ENCODE assay signal across 9 cellular contexts in genomic region chr9:84315278-84315877, GRCh38. TPM values are rescaled to one million over a fixed set of nuclear protein-coding genes. Genes with fewer than 3 reads are reported as not detected.
DNase-seq lines count a peak whose midpoint lies in the region; ATAC-seq and TF ChIP-seq lines count a peak whose summit lies in the region.
"Had no signal": no experiment of that assay in that cellular context is flagged by ENCODE, and none has a peak within 500 bp of the region (broad histone marks: within the 10 kb centered on the region; RNA-seq: fewer than 3 reads in every experiment).

No MANE protein-coding gene starts in this region.

- CTCF ChIA-PET in activated CD8-positive, alpha-beta memory T cell treated with anti-CD3 and anti-CD28 coated beads, Interleukin-2, amount 10 ng/mL, durations not matched to agents 7 days and 5 days (lab: Charles Lee), result interaction anchor here (0.6 to 3.5 kb wide), 15 partner anchors 9 to 394 kb away, joined by 3 to 17 read pairs (median 4); partner anchors contain the start of gene KIF27

- no peak overlapping the region for H3K27ac Mint-ChIP-seq in activated CD8-positive, alpha-beta memory T cell treated with anti-CD3 and anti-CD28 coated beads, Interleukin-2, amount 10 ng/mL, durations not matched to agents 7 days and 5 days
- H3K27ac Mint-ChIP-seq in naive thymus-derived CD8-positive, alpha-beta T cell, result peak overlapping the region in 1 of 10 donors; percentile 19

- ATAC-seq in HG02885 (IDR thresholded peaks at IDR 0.05; ENCODE audit: poor library complexity, unreplicated experiment), result peak; percentile 76
- peak; percentile 53 for ATAC-seq in activated CD8-positive, alpha-beta memory T cell treated with anti-CD3 and anti-CD28 coated beads, Interleukin-2, amount 10 ng/mL, durations not matched to agents 7 days and 5 days
- ATAC-seq in naive thymus-derived CD8-positive, alpha-beta T cell, result peak in 1 of 2 donors; percentile 46

- H3K36me3 Mint-ChIP-seq in activated CD8-positive, alpha-beta memory T cell treated with anti-CD3 and anti-CD28 coated beads, Interleukin-2, amount 10 ng/mL, durations not matched to agents 7 days and 5 days, result no peaks in the 10 kb centered on the region
- no peaks in the 10 kb centered on the region for H3K36me3 Mint-ChIP-seq in naive thymus-derived CD8-positive, alpha-beta T cell

- peak; percentile 80 for TF ChIP-seq CTCF in epithelial cell of esophagus (IDR thresholded peaks at IDR 0.05; ENCODE audit: insufficient read depth, low read depth, low read length, missing control alignments)

- no peak overlapping the region for H3K4me3 ChIP-seq in epithelial cell of esophagus (ENCODE audit: low read length)

- no peak overlapping the region for H3K4me3 Mint-ChIP-seq in activated CD8-positive, alpha-beta memory T cell treated with anti-CD3 and anti-CD28 coated beads, Interleukin-2, amount 10 ng/mL, durations not matched to agents 7 days and 5 days
- no peak overlapping the region for H3K4me3 Mint-ChIP-seq in naive thymus-derived CD8-positive, alpha-beta T cell

- peaks cover 16% of the 10 kb centered on the region for H3K4me1 Mint-ChIP-seq in activated CD8-positive, alpha-beta memory T cell treated with anti-CD3 and anti-CD28 coated beads, Interleukin-2, amount 10 ng/mL, durations not matched to agents 7 days and 5 days
- peaks cover 0 to 7% (median 1%) of the 10 kb centered on the region in 4 donors for H3K4me1 Mint-ChIP-seq in naive thymus-derived CD8-positive, alpha-beta T cell

- H3K9me3 Mint-ChIP-seq in activated CD8-positive, alpha-beta memory T cell treated with anti-CD3 and anti-CD28 coated beads, Interleukin-2, amount 10 ng/mL, durations not matched to agents 7 days and 5 days (ENCODE audit: low read depth), result no peaks in the 10 kb centered on the region
- H3K9me3 Mint-ChIP-seq in naive thymus-derived CD8-positive, alpha-beta T cell, result no peaks in the 10 kb centered on the region

- H3K27me3 Mint-ChIP-seq in activated CD8-positive, alpha-beta memory T cell treated with anti-CD3 and anti-CD28 coated beads, Interleukin-2, amount 10 ng/mL, durations not matched to agents 7 days and 5 days, result no peaks in the 10 kb centered on the region
- peaks cover 0 to 3% (median 0%) of the 10 kb centered on the region in 5 donors for H3K27me3 Mint-ChIP-seq in naive thymus-derived CD8-positive, alpha-beta T cell

- DNase-seq in ELR (ENCODE audit: low read depth) (peak; percentile 74), NCI-H748 treated with DMSO at 0.1 percent for 48 hours (lab: John Stamatoyannopoulos, UW) (peak; percentile 50), epithelial cell of esophagus (ENCODE audit: low read depth) (peak; percentile 73), stromal cell of bone marrow (ENCODE audit: low read depth) (peak; percentile 39), SKM-1 treated with dmso at 0.1 percent for 144 hours (lab: John Stamatoyannopoulos, UW; ENCODE audit: unreplicated experiment) (no peak)
- peak; percentile 64 for DNase-seq in activated CD8-positive, alpha-beta memory T cell treated with anti-CD3 and anti-CD28 coated beads, Interleukin-2, amount 10 ng/mL, durations not matched to agents 7 days and 5 days
- peak; percentile 3 to 73 (median 40) for DNase-seq in naive thymus-derived CD8-positive, alpha-beta T cell

- POLR2A ChIA-PET in naive thymus-derived CD8-positive, alpha-beta T cell (lab: Charles Lee), result no interaction called here

RNA-seq across cellular contexts. Expression of gene SLC28A3, which starts 25.2 kb away (rescaled TPM):
- under 1 TPM; 0.09 to 0.45 TPM for total RNA-seq in activated CD8-positive, alpha-beta memory T cell treated with anti-CD3 and anti-CD28 coated beads, Interleukin-2, amount 10 ng/mL, durations not matched to agents 7 days and 5 days
- total RNA-seq in naive thymus-derived CD8-positive, alpha-beta T cell, result not detected
- not detected for polyA plus RNA-seq in naive thymus-derived CD8-positive, alpha-beta T cell
- polyA plus RNA-seq: aorta had no signal
